15 cellular contexts compared by ENCODE assay signal in genomic region chr5:3325206-3325605, GRCh38.
DNase-seq lines count a peak whose midpoint lies in the region; ATAC-seq and TF ChIP-seq lines count a peak whose summit lies in the region.
"Had no signal": no experiment of that assay in that cellular context is flagged by ENCODE, and none has a peak within 500 bp of the region (broad histone marks: within the 10 kb centered on the region; RNA-seq: fewer than 3 reads in every experiment).

No MANE protein-coding gene starts in this region.

- no peaks in the 10 kb centered on the region for H3K4me1 ChIP-seq in mesenchymal stem cell (ENCODE audit: control insufficient read depth, insufficient read depth, low read depth, low read length)
- H3K4me1 ChIP-seq: BE2C had no signal

- TF ChIP-seq CTCF in LNCaP clone FGC (IDR thresholded peaks at IDR 0.05; ENCODE audit: control insufficient read depth, extremely low read depth, insufficient read depth), result no peak
- no peak for TF ChIP-seq CTCF in activated CD8-positive, alpha-beta T cell treated with anti-CD3 and anti-CD28 coated beads for 36 hours (IDR thresholded peaks at IDR 0.05)

- DNase-seq in AG08395 (ENCODE audit: low spot score) (peak; percentile 52), LNCaP clone FGC (ENCODE audit: low read depth) (peak; percentile 21), SK-N-MC (ENCODE audit: low read depth, low spot score) (no peak), mesenchymal stem cell (no peak), GF-D8 (lab: John Stamatoyannopoulos, UW) (no peak)
- no peak for DNase-seq in activated effector memory CD4-positive, alpha-beta T cell treated with Interleukin-2 at 50 U/mL for 16 hours
- no peak for DNase-seq in activated CD8-positive, alpha-beta T cell treated with anti-CD3 and anti-CD28 coated beads for 36 hours
- DNase-seq: activated CD4-positive, alpha-beta memory T cell treated with anti-CD3 and anti-CD28 coated beads for 36 hours; activated naive CD4-positive, alpha-beta T cell; BE2C; cerebellar nuclear complex; NCI-H1694; stimulated activated CD4-positive, alpha-beta T cell treated with anti-CD3 and anti-CD28 coated beads, Interleukin-4, amount 100 ng/mL, for 1 hour; stimulated activated naive CD4-positive, alpha-beta T cell had no signal

- ATAC-seq in activated CD8-positive, alpha-beta T cell treated with anti-CD3 and anti-CD28 coated beads for 36 hours, result no peak
- ATAC-seq in HG03196 (IDR thresholded peaks at IDR 0.05; ENCODE audit: unreplicated experiment), result no peak

- CTCF ChIA-PET in activated CD8-positive, alpha-beta T cell treated with anti-CD3 and anti-CD28 coated beads for 36 hours (lab: Charles Lee), result no interaction called here

- H3K4me2 ChIP-seq in mesenchymal stem cell (ENCODE audit: low read length, poor library complexity, severe bottlenecking), result no peak overlapping the region

- H3K4me1 Mint-ChIP-seq in activated CD8-positive, alpha-beta T cell treated with anti-CD3 and anti-CD28 coated beads for 36 hours (ENCODE audit: low read depth), result no peaks in the 10 kb centered on the region

- no peak overlapping the region for H3K4me3 ChIP-seq in LNCaP clone FGC (ENCODE audit: low read depth, low read length)
- peak overlapping the region; percentile 64 for H3K4me3 ChIP-seq in SK-N-MC
- no peak overlapping the region for H3K4me3 ChIP-seq in mesenchymal stem cell (ENCODE audit: insufficient read depth in 1 of 2, low read depth in 1 of 2, low read length in 2 of 2)

- H3K18ac ChIP-seq in mesenchymal stem cell (ENCODE audit: low read depth in 1 of 2, low read length in 2 of 2), result no peak overlapping the region

- no peak overlapping the region for H3K27ac Mint-ChIP-seq in activated CD8-positive, alpha-beta T cell treated with anti-CD3 and anti-CD28 coated beads for 36 hours
- H3K27ac Mint-ChIP-seq: activated CD4-positive, alpha-beta memory T cell treated with anti-CD3 and anti-CD28 coated beads for 36 hours had no signal

- intact Hi-C loops in activated CD8-positive, alpha-beta T cell treated with anti-CD3 and anti-CD28 coated beads for 36 hours (cut with micrococcal nuclease), result no loop called here

- H4K8ac ChIP-seq in mesenchymal stem cell (ENCODE audit: low read length), result no peak overlapping the region

- H3K9me3 ChIP-seq in SK-N-MC (ENCODE audit: low read depth, low read length) (no peaks in the 10 kb centered on the region), mesenchymal stem cell (ENCODE audit: control insufficient read depth, low read length) (no peaks in the 10 kb centered on the region)

- WGBS in mesenchymal stem cell, result 81% methylated on average over 16 of the region's 20 CpGs

- POLR2A ChIA-PET in activated CD8-positive, alpha-beta T cell treated with anti-CD3 and anti-CD28 coated beads for 36 hours (lab: Charles Lee), result no interaction called here

- no peak overlapping the region for H2AK5ac ChIP-seq in mesenchymal stem cell (ENCODE audit: low read length, severe bottlenecking)

- H2BK12ac ChIP-seq in mesenchymal stem cell (ENCODE audit: low read length in 2 of 2), result no peak overlapping the region

- H3K27me3 Mint-ChIP-seq in activated CD8-positive, alpha-beta T cell treated with anti-CD3 and anti-CD28 coated beads for 36 hours, result no peaks in the 10 kb centered on the region
- H3K27me3 Mint-ChIP-seq: activated CD4-positive, alpha-beta memory T cell treated with anti-CD3 and anti-CD28 coated beads for 36 hours had no signal

- no peaks in the 10 kb centered on the region for H3K27me3 ChIP-seq in mesenchymal stem cell (ENCODE audit: control insufficient read depth in 1 of 2, insufficient read depth in 1 of 2, low read length in 2 of 2)
- H3K27me3 ChIP-seq: BE2C had no signal

- H3K23ac ChIP-seq in mesenchymal stem cell (ENCODE audit: low read length in 2 of 2), result no peak overlapping the region

- H2BK15ac ChIP-seq in mesenchymal stem cell (ENCODE audit: low read depth, poor library complexity, severe bottlenecking), result no peak overlapping the region

- no peak overlapping the region for H3K4me3 Mint-ChIP-seq in activated CD8-positive, alpha-beta T cell treated with anti-CD3 and anti-CD28 coated beads for 36 hours
- H3K4me3 Mint-ChIP-seq: activated CD4-positive, alpha-beta memory T cell treated with anti-CD3 and anti-CD28 coated beads for 36 hours had no signal

- no peak overlapping the region for H3K4ac ChIP-seq in mesenchymal stem cell (ENCODE audit: low read depth in 1 of 2, low read length in 2 of 2)

- no peak overlapping the region for H2AFZ ChIP-seq in mesenchymal stem cell (ENCODE audit: low read depth, low read length)

- no peak overlapping the region for H4K91ac ChIP-seq in mesenchymal stem cell (ENCODE audit: low read length)

- H3K27ac ChIP-seq in SK-N-MC, result peak overlapping the region; percentile 97
- H3K27ac ChIP-seq in mesenchymal stem cell (ENCODE audit: low read length, poor library complexity, severe bottlenecking), result no peak overlapping the region

- H3K9me3 Mint-ChIP-seq in activated CD8-positive, alpha-beta T cell treated with anti-CD3 and anti-CD28 coated beads for 36 hours, result peaks cover 4% of the 10 kb centered on the region

- no peak overlapping the region for H2BK5ac ChIP-seq in mesenchymal stem cell (ENCODE audit: low read depth, low read length, poor library complexity, severe bottlenecking)

- H3K14ac ChIP-seq in mesenchymal stem cell (ENCODE audit: low read length in 2 of 2), result no peak overlapping the region

- H3K79me1 ChIP-seq in mesenchymal stem cell (replicated peaks; ENCODE audit: low read length, poor library complexity, severe bottlenecking), result no peaks in the 10 kb centered on the region

- no peak overlapping the region for H2BK120ac ChIP-seq in mesenchymal stem cell (ENCODE audit: low read depth, low read length)

- H3K36me3 Mint-ChIP-seq in activated CD8-positive, alpha-beta T cell treated with anti-CD3 and anti-CD28 coated beads for 36 hours (ENCODE audit: low read depth), result no peaks in the 10 kb centered on the region
- H3K36me3 Mint-ChIP-seq: activated CD4-positive, alpha-beta memory T cell treated with anti-CD3 and anti-CD28 coated beads for 36 hours had no signal

- H3K36me3 ChIP-seq in SK-N-MC (ENCODE audit: insufficient read depth, low read length) (no peaks in the 10 kb centered on the region), mesenchymal stem cell (ENCODE audit: control insufficient read depth in 1 of 2, insufficient read depth in 2 of 2, low read depth in 1 of 2, low read length in 2 of 2) (no peaks in the 10 kb centered on the region)
- H3K36me3 ChIP-seq: BE2C had no signal

- peak overlapping the region; percentile 59 for H3K9ac ChIP-seq in SK-N-MC (ENCODE audit: insufficient read length)
- H3K9ac ChIP-seq in mesenchymal stem cell (ENCODE audit: low read length), result peak overlapping the region; percentile 63

Comparison
In these comparisons a context has a peak if more than half of its experiments do, and no peak if none do; other contexts are left out.
1. DNase-seq: peak in AG08395 (single experiment) and LNCaP clone FGC (single experiment); none in SK-N-MC (single experiment), mesenchymal stem cell (single experiment), activated effector memory CD4-positive, alpha-beta T cell treated with Interleukin-2 at 50 U/mL for 16 hours (single experiment), GF-D8 (single experiment) and activated CD8-positive, alpha-beta T cell treated with anti-CD3 and anti-CD28 coated beads for 36 hours (single experiment).